In genomic region chr17:35051579-35052239, GRCh38 we compare ENCODE assay signal across 8 cellular contexts. TPM values are rescaled to one million over a fixed set of nuclear protein-coding genes. Genes with fewer than 3 reads are reported as not detected.
DNase-seq lines count a peak whose midpoint lies in the region; ATAC-seq lines count a peak whose summit lies in the region.

No MANE protein-coding gene starts in this region.

- no peaks in the 10 kb centered on the region for H3K9me3 Mint-ChIP-seq in activated naive CD8-positive, alpha-beta T cell treated with anti-CD3 and anti-CD28 coated beads for 36 hours

- H3K4me3 Mint-ChIP-seq in activated naive CD8-positive, alpha-beta T cell treated with anti-CD3 and anti-CD28 coated beads for 36 hours, result peak overlapping the region; percentile 41

- no peak overlapping the region for H3K4ac ChIP-seq in mesendoderm (ENCODE audit: low read depth, low read length)

- H3K27ac ChIP-seq in BLaER1 (peak overlapping the region; percentile 65), mesendoderm (ENCODE audit: low read depth, low read length) (no peak overlapping the region)

- no peak overlapping the region for H4K8ac ChIP-seq in mesendoderm (ENCODE audit: low read depth, low read length)

- no peak overlapping the region for H2BK120ac ChIP-seq in mesendoderm (ENCODE audit: low read depth, low read length)

- H3K9me3 ChIP-seq in BLaER1, result no peaks in the 10 kb centered on the region

- no peak overlapping the region for H3K18ac ChIP-seq in mesendoderm (ENCODE audit: low read length)

- H3K23ac ChIP-seq in mesendoderm (ENCODE audit: low read length), result no peak overlapping the region

- peak overlapping the region; percentile 85 for H2BK15ac ChIP-seq in mesendoderm (replicated peaks; ENCODE audit: low read depth)

- no peaks in the 10 kb centered on the region for H3K27me3 ChIP-seq in BLaER1
- no peaks in the 10 kb centered on the region for H3K27me3 ChIP-seq in mesendoderm (ENCODE audit: insufficient read depth, low read length, poor library complexity)

- H4K5ac ChIP-seq in mesendoderm (ENCODE audit: low read length), result no peak overlapping the region

- H3K36me3 Mint-ChIP-seq in activated naive CD8-positive, alpha-beta T cell treated with anti-CD3 and anti-CD28 coated beads for 36 hours, result peaks cover 6% of the 10 kb centered on the region

- H3K56ac ChIP-seq in mesendoderm (ENCODE audit: low read length), result no peak overlapping the region

- H3K27ac Mint-ChIP-seq in activated naive CD8-positive, alpha-beta T cell treated with anti-CD3 and anti-CD28 coated beads for 36 hours, result peak overlapping the region; percentile 79

- WGBS in mesendoderm (ENCODE audit: extremely low coverage, insufficient coverage, low lambda C conversion rate), result no CpG with 5 or more reads among the region's 6 CpGs

- peaks cover 33% of the 10 kb centered on the region for H3K4me1 ChIP-seq in BLaER1
- peaks cover 10% of the 10 kb centered on the region for H3K4me1 ChIP-seq in mesendoderm (ENCODE audit: control insufficient read depth, low read depth, low read length)

- no peak overlapping the region for H2BK5ac ChIP-seq in mesendoderm (ENCODE audit: low read length)

- no peaks in the 10 kb centered on the region for H4K20me1 ChIP-seq in BLaER1

- DNase-seq in activated naive CD8-positive, alpha-beta T cell treated with anti-CD3 and anti-CD28 coated beads for 36 hours, result no peak
- no peak for DNase-seq in mesendoderm
- no peak for DNase-seq in NCI-H187 treated with DMSO at 0.1 percent for 48 hours (lab: John Stamatoyannopoulos, UW)
- no peak for DNase-seq in NCI-H2196 treated with DMSO at 0.1 percent for 48 hours (lab: John Stamatoyannopoulos, UW; ENCODE audit: unreplicated experiment)
- DNase-seq in iPS-NIHi11 (ENCODE audit: low spot score), result no peak
- no peak for DNase-seq in NCI-H2227 (lab: John Stamatoyannopoulos, UW; ENCODE audit: unreplicated experiment)

- H3K9ac ChIP-seq in BLaER1 (peak overlapping the region; percentile 28; the same call in 1 of the 2 replicates), mesendoderm (ENCODE audit: low read length) (no peak overlapping the region)

- no peak overlapping the region for H3K4me3 ChIP-seq in BLaER1
- H3K4me3 ChIP-seq in mesendoderm (ENCODE audit: low read length), result no peak overlapping the region

- no peaks in the 10 kb centered on the region for H3K79me2 ChIP-seq in mesendoderm (ENCODE audit: control insufficient read depth, insufficient read depth, low read length)

- ATAC-seq in HG02759 (IDR thresholded peaks at IDR 0.05; ENCODE audit: unreplicated experiment), result peak; percentile 44

- H3K79me1 ChIP-seq in mesendoderm (ENCODE audit: low read length), result no peaks in the 10 kb centered on the region

- no peak overlapping the region for H2AK5ac ChIP-seq in mesendoderm (ENCODE audit: low read length)

- H3K4me1 Mint-ChIP-seq in activated naive CD8-positive, alpha-beta T cell treated with anti-CD3 and anti-CD28 coated beads for 36 hours, result peaks cover 58% of the 10 kb centered on the region

- H3K36me3 ChIP-seq in BLaER1 (no peaks in the 10 kb centered on the region), mesendoderm (ENCODE audit: control insufficient read depth, insufficient read depth, low read length) (no peaks in the 10 kb centered on the region)

- no peaks in the 10 kb centered on the region for H3K27me3 Mint-ChIP-seq in activated naive CD8-positive, alpha-beta T cell treated with anti-CD3 and anti-CD28 coated beads for 36 hours

- H3K4me2 ChIP-seq in BLaER1 (peak overlapping the region; percentile 80), mesendoderm (ENCODE audit: low read length) (no peak overlapping the region)

RNA-seq across cellular contexts. Expression of gene RFFL, which starts 11.8 kb away (rescaled TPM):
- 10 to 100 TPM in 1 of 2 experiments, 1 to 10 TPM in 1; 9.6 to 10.3 TPM for total RNA-seq in activated naive CD8-positive, alpha-beta T cell treated with anti-CD3 and anti-CD28 coated beads for 36 hours
- polyA plus RNA-seq in mesendoderm (2013, experiment 1 of 2), result 10.7 TPM
- polyA plus RNA-seq in mesendoderm (2013, experiment 2 of 2), result 10.8 TPM
